12 cellular contexts compared by ENCODE assay signal in the genomic region with DNA sequence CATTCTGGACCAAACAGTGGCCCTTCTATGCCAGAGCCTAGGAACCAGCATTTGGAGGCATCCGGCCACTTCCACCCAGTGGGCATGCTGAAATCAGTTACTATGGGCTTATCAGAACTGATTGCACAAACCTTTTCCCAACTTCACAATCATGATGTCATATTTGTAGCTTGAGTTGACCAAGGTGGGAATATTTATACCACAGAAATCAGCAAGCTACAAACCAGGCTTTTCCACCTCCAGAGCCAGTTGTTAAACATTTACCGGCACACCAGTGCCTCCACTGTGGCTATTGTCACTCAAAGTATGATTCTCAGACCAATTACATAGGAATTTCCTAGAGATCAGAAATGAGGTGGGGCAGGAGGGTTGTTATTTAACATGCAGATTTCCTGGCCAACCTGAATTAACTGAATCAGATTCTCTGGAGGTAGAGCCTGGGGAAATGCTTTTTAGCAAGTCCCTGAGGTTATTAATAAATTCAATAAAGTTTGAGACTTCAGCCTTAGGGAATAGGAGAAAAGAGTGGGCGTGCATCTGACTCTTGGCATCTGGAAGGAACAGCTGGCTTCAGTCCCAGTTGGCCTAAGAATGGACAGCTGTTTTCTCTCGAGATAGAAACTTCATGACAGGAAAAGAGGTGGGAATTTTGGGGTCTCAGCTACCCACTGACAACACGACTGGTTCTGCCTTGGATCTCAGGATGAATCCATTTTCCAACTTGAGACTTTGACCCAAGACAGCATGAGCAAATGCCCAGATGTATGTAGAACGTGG.
DNase-seq lines count a peak whose midpoint lies in the region; ATAC-seq, FAIRE-seq and TF ChIP-seq lines count a peak whose summit lies in the region.
"Had no signal": no experiment of that assay in that cellular context is flagged by ENCODE, and none has a peak within 500 bp of the region (broad histone marks: within the 10 kb centered on the region; RNA-seq: fewer than 3 reads in every experiment).

No MANE protein-coding gene starts in this region.

- CTCF ChIA-PET in CD4-positive, alpha-beta T cell (lab: Charles Lee): no interaction called here
- CTCF ChIA-PET in activated CD4-positive, alpha-beta T cell treated with anti-CD3 and anti-CD28 coated beads, Interleukin-2, amount 10 ng/mL, durations not matched to agents 7 days and 5 days (lab: Charles Lee): interaction anchor here (1.5 kb wide), 2 partner anchors 10 to 11 kb away, joined by 3 to 4 read pairs; no protein-coding TSS in a partner anchor

- H3K4me1 Mint-ChIP-seq in CD4-positive, alpha-beta T cell (ENCODE audit: low read depth): peaks cover 40% of the 10 kb centered on the region
- H3K4me1 Mint-ChIP-seq in astrocyte (ENCODE audit: low read depth, unreplicated experiment): peaks cover 27% of the 10 kb centered on the region
- peaks cover 8% of the 10 kb centered on the region for H3K4me1 Mint-ChIP-seq in activated CD4-positive, alpha-beta T cell treated with anti-CD3 and anti-CD28 coated beads, Interleukin-2, amount 10 ng/mL, durations not matched to agents 7 days and 5 days

- no peak overlapping the region for H3K4me2 ChIP-seq in astrocyte (ENCODE audit: low read length)

- H3K9me3 ChIP-seq in CD4-positive, alpha-beta T cell (ENCODE audit: control insufficient read depth, low read length): no peaks in the 10 kb centered on the region
- H3K9me3 ChIP-seq in astrocyte (ENCODE audit: insufficient read depth, low read depth, low read length): no peaks in the 10 kb centered on the region
- H3K9me3 ChIP-seq in right cardiac atrium (ENCODE audit: control insufficient read depth, low read length): no peaks in the 10 kb centered on the region
- H3K9me3 ChIP-seq: psoas muscle had no signal

- no peak for ATAC-seq in CD4-positive, alpha-beta T cell (ENCODE audit: poor library complexity)
- ATAC-seq in right cardiac atrium (peak; percentile 25 to 42), HG02759 (IDR thresholded peaks at IDR 0.05; ENCODE audit: unreplicated experiment) (no peak), GM21367 (IDR thresholded peaks at IDR 0.05; ENCODE audit: unreplicated experiment) (no peak)
- ATAC-seq: activated T-cell treated with anti-CD3 and anti-CD28 coated beads, Interleukin-2, amount 50 U/mL, for 72 hours had no signal

- no peak for DNase-seq in CD4-positive, alpha-beta T cell
- DNase-seq in astrocyte (ENCODE audit: low read depth) (no peak), right cardiac atrium (peak in 2 of 3 donors; percentile 56 to 81)
- no peak for DNase-seq in activated CD4-positive, alpha-beta T cell treated with anti-CD3 and anti-CD28 coated beads, Interleukin-2, amount 10 ng/mL, durations not matched to agents 7 days and 5 days
- DNase-seq in activated T-cell treated with anti-CD3 and anti-CD28 coated beads, Interleukin-2, amount 50 U/mL, for 1 hour: no peak
- DNase-seq: activated T-cell treated with anti-CD3 and anti-CD28 coated beads, Interleukin-2, amount 50 U/mL, for 72 hours; cortex of kidney; NCI-H1092; psoas muscle had no signal

- H3K36me3 ChIP-seq in astrocyte (ENCODE audit: insufficient read depth, low read length): no peaks in the 10 kb centered on the region
- no peaks in the 10 kb centered on the region for H3K36me3 ChIP-seq in rectal smooth muscle tissue (ENCODE audit: control insufficient read depth, insufficient read depth, low read length)

- H3K36me3 Mint-ChIP-seq in CD4-positive, alpha-beta T cell (ENCODE audit: low read depth): no peaks in the 10 kb centered on the region
- no peaks in the 10 kb centered on the region for H3K36me3 Mint-ChIP-seq in astrocyte (ENCODE audit: low read depth, unreplicated experiment)
- no peaks in the 10 kb centered on the region for H3K36me3 Mint-ChIP-seq in activated CD4-positive, alpha-beta T cell treated with anti-CD3 and anti-CD28 coated beads, Interleukin-2, amount 10 ng/mL, durations not matched to agents 7 days and 5 days (ENCODE audit: low read depth)

- peak overlapping the region; percentile 45 for H3K4me3 Mint-ChIP-seq in CD4-positive, alpha-beta T cell
- no peak overlapping the region for H3K4me3 Mint-ChIP-seq in astrocyte (ENCODE audit: unreplicated experiment)
- no peak overlapping the region for H3K4me3 Mint-ChIP-seq in activated CD4-positive, alpha-beta T cell treated with anti-CD3 and anti-CD28 coated beads, Interleukin-2, amount 10 ng/mL, durations not matched to agents 7 days and 5 days
- H3K4me3 Mint-ChIP-seq: activated T-cell treated with anti-CD3 and anti-CD28 coated beads, Interleukin-2, amount 50 U/mL, for 72 hours had no signal

- no peak overlapping the region for H3K27ac ChIP-seq in CD4-positive, alpha-beta T cell (ENCODE audit: low read depth, low read length)
- no peak overlapping the region for H3K27ac ChIP-seq in astrocyte (ENCODE audit: low read depth, low read length)
- H3K27ac ChIP-seq in right cardiac atrium (ENCODE audit: low read length): peak overlapping the region; percentile 84
- H3K27ac ChIP-seq in rectal smooth muscle tissue (ENCODE audit: low read depth, low read length): peak overlapping the region; percentile 28
- H3K27ac ChIP-seq: psoas muscle had no signal

- H3K4me3 ChIP-seq in astrocyte (ENCODE audit: insufficient read depth, low read depth, low read length): no peak overlapping the region
- H3K4me3 ChIP-seq in right cardiac atrium (ENCODE audit: low read length): no peak overlapping the region
- H3K4me3 ChIP-seq in rectal smooth muscle tissue (ENCODE audit: low read length): no peak overlapping the region
- H3K4me3 ChIP-seq: psoas muscle had no signal

- FAIRE-seq in astrocyte (lab: Jason Lieb, UNC): no peak

- no peaks in the 10 kb centered on the region for H3K9me3 Mint-ChIP-seq in CD4-positive, alpha-beta T cell
- no peaks in the 10 kb centered on the region for H3K9me3 Mint-ChIP-seq in astrocyte (ENCODE audit: unreplicated experiment)
- no peaks in the 10 kb centered on the region for H3K9me3 Mint-ChIP-seq in activated CD4-positive, alpha-beta T cell treated with anti-CD3 and anti-CD28 coated beads, Interleukin-2, amount 10 ng/mL, durations not matched to agents 7 days and 5 days
- H3K9me3 Mint-ChIP-seq: activated T-cell treated with anti-CD3 and anti-CD28 coated beads, Interleukin-2, amount 50 U/mL, for 72 hours had no signal

- intact Hi-C loops in CD4-positive, alpha-beta T cell (cut with DNase I, micrococcal nuclease): loop anchor here in 1 of 2 experiments (10.0 kb wide), 1 partner anchor 264 kb away; no protein-coding TSS in a partner anchor
- intact Hi-C loops in right cardiac atrium (cut with DNase I): loop anchor here in 1 of 4 donors (10.0 kb wide), 1 partner anchor 124 kb away; no protein-coding TSS in a partner anchor

- H3K27me3 ChIP-seq in CD4-positive, alpha-beta T cell (ENCODE audit: control insufficient read depth, insufficient read depth, low read length): no peaks in the 10 kb centered on the region
- no peaks in the 10 kb centered on the region for H3K27me3 ChIP-seq in astrocyte (ENCODE audit: insufficient read depth, low read length)
- H3K27me3 ChIP-seq in right cardiac atrium (ENCODE audit: control insufficient read depth, insufficient read depth): no peaks in the 10 kb centered on the region
- no peaks in the 10 kb centered on the region for H3K27me3 ChIP-seq in rectal smooth muscle tissue (ENCODE audit: control insufficient read depth, insufficient read depth, low read length)

- no peak for TF ChIP-seq CTCF in CD4-positive, alpha-beta T cell (IDR thresholded peaks at IDR 0.05)
- TF ChIP-seq CTCF in astrocyte (IDR thresholded peaks at IDR 0.05; ENCODE audit: insufficient read depth, low read depth, low read length): no peak

- 32% methylated on average over 6 of the region's 6 CpGs for WGBS in right cardiac atrium

- H3K27ac Mint-ChIP-seq in CD4-positive, alpha-beta T cell: peak overlapping the region; percentile 9
- H3K27ac Mint-ChIP-seq in astrocyte (ENCODE audit: unreplicated experiment): peak overlapping the region; percentile 10
- no peak overlapping the region for H3K27ac Mint-ChIP-seq in activated CD4-positive, alpha-beta T cell treated with anti-CD3 and anti-CD28 coated beads, Interleukin-2, amount 10 ng/mL, durations not matched to agents 7 days and 5 days

- no peak overlapping the region for H2AFZ ChIP-seq in astrocyte (ENCODE audit: low read depth, low read length)

- H3K9ac ChIP-seq in astrocyte (ENCODE audit: low read length) (no peak overlapping the region), rectal smooth muscle tissue (ENCODE audit: low read length) (no peak overlapping the region)

- no peaks in the 10 kb centered on the region for H4K20me1 ChIP-seq in astrocyte (ENCODE audit: insufficient read depth, low read length)

- H3K79me2 ChIP-seq in astrocyte (ENCODE audit: insufficient read depth, low read length): no peaks in the 10 kb centered on the region

- POLR2A ChIA-PET in CD4-positive, alpha-beta T cell (lab: Charles Lee): interaction anchor here (0.9 to 4.6 kb wide), 9 partner anchors 12 to 277 kb away, joined by 3 to 38 read pairs (median 4); no protein-coding TSS in a partner anchor
- POLR2A ChIA-PET in activated CD4-positive, alpha-beta T cell treated with anti-CD3 and anti-CD28 coated beads, Interleukin-2, amount 10 ng/mL, durations not matched to agents 7 days and 5 days (lab: Charles Lee): no interaction called here

- no peaks in the 10 kb centered on the region for H3K27me3 Mint-ChIP-seq in CD4-positive, alpha-beta T cell
- H3K27me3 Mint-ChIP-seq in astrocyte (ENCODE audit: low read depth, unreplicated experiment): no peaks in the 10 kb centered on the region
- H3K27me3 Mint-ChIP-seq in activated CD4-positive, alpha-beta T cell treated with anti-CD3 and anti-CD28 coated beads, Interleukin-2, amount 10 ng/mL, durations not matched to agents 7 days and 5 days: no peaks in the 10 kb centered on the region

- H3K4me1 ChIP-seq in astrocyte (ENCODE audit: insufficient read depth, low read length) (peaks cover 4% of the 10 kb centered on the region), right cardiac atrium (ENCODE audit: control insufficient read depth, insufficient read depth, low read length) (peaks cover 26% of the 10 kb centered on the region), rectal smooth muscle tissue (ENCODE audit: control insufficient read depth, insufficient read depth, low read length) (peaks cover 49% of the 10 kb centered on the region)

Comparison
In these comparisons a context has a peak if more than half of its experiments do, and no peak if none do; other contexts are left out.
1. ATAC-seq: peak in right cardiac atrium (2 of 2); none in CD4-positive, alpha-beta T cell (single experiment), HG02759 (single experiment) and GM21367 (single experiment).
2. DNase-seq: peak in right cardiac atrium (2 of 3); none in CD4-positive, alpha-beta T cell (0 of 10), astrocyte (single experiment), activated CD4-positive, alpha-beta T cell treated with anti-CD3 and anti-CD28 coated beads, Interleukin-2, amount 10 ng/mL, durations not matched to agents 7 days and 5 days (single experiment) and activated T-cell treated with anti-CD3 and anti-CD28 coated beads, Interleukin-2, amount 50 U/mL, for 1 hour (single experiment).
3. H3K27ac ChIP-seq: peak in right cardiac atrium (single experiment) and rectal smooth muscle tissue (single experiment); none in CD4-positive, alpha-beta T cell (single experiment) and astrocyte (single experiment).